In genomic region chr10:110837418-110838120, GRCh38 we compare ENCODE assay signal across 14 cellular contexts. TPM values are rescaled to one million over a fixed set of nuclear protein-coding genes. Genes with fewer than 3 reads are reported as not detected.
A peak's percentile ranks its signal among the peaks of the same experiment; 100 is the strongest.
DNase-seq lines count a peak whose midpoint lies in the region; ATAC-seq, FAIRE-seq and TF ChIP-seq lines count a peak whose summit lies in the region.
"Had no signal": no experiment of that assay in that cellular context is flagged by ENCODE, and none has a peak within 500 bp of the region (broad histone marks: within the 10 kb centered on the region; RNA-seq: fewer than 3 reads in every experiment).

No MANE protein-coding gene starts in this region.

- H3K4me3 ChIP-seq in OCI-LY1 (ENCODE audit: low read depth, low read length, poor library complexity, severe bottlenecking) (no peak overlapping the region), mucosa of rectum (ENCODE audit: low read length in 2 of 2) (no peak overlapping the region), smooth muscle cell (no peak overlapping the region)
- H3K4me3 ChIP-seq: SK-N-MC had no signal

- H3K4me1 ChIP-seq in OCI-LY1 (ENCODE audit: insufficient read depth, low read length, severe bottlenecking) (peaks cover 83% of the 10 kb centered on the region), mucosa of rectum (ENCODE audit: control insufficient read depth in 2 of 2, insufficient read depth in 2 of 2, low read length in 2 of 2) (peaks cover 54 to 75% of the 10 kb centered on the region in 2 donors), smooth muscle cell (ENCODE audit: low read depth) (peaks cover 5% of the 10 kb centered on the region)

- no peak overlapping the region for H3K4me3 Mint-ChIP-seq in HFFc6
- H3K4me3 Mint-ChIP-seq: activated T-cell treated with anti-CD3 and anti-CD28 coated beads, Interleukin-2, amount 50 U/mL, for 4 hours had no signal

- no peak for TF ChIP-seq CTCF in OCI-LY1 (IDR thresholded peaks at IDR 0.05; ENCODE audit: low read length)
- TF ChIP-seq CTCF in smooth muscle cell (IDR thresholded peaks at IDR 0.05; ENCODE audit: borderline replicate concordance, insufficient read depth, poor library complexity, severe bottlenecking): no peak
- no peak for TF ChIP-seq CTCF in HFFc6 (IDR thresholded peaks at IDR 0.05)

- H2AFZ ChIP-seq in OCI-LY1 (ENCODE audit: low read length) (no peak overlapping the region), smooth muscle cell (ENCODE audit: low read depth) (no peak overlapping the region)

- H3K79me2 ChIP-seq in OCI-LY1 (ENCODE audit: insufficient read depth, low read length) (no peaks in the 10 kb centered on the region), smooth muscle cell (ENCODE audit: low read depth) (no peaks in the 10 kb centered on the region)

- WGBS in smooth muscle cell (ENCODE audit: low lambda C conversion rate): 88% methylated on average over 2 of the region's 2 CpGs

- H3K4me2 ChIP-seq in OCI-LY1 (ENCODE audit: low read length) (no peak overlapping the region), smooth muscle cell (peak overlapping the region; percentile 8)

- no peaks in the 10 kb centered on the region for H3K36me3 Mint-ChIP-seq in HFFc6 (ENCODE audit: low read depth)

- H3K27me3 ChIP-seq in OCI-LY1 (ENCODE audit: insufficient read depth, low read length): no peaks in the 10 kb centered on the region
- no peaks in the 10 kb centered on the region for H3K27me3 ChIP-seq in mucosa of rectum (ENCODE audit: control insufficient read depth in 2 of 2, insufficient read depth in 2 of 2, low read length in 2 of 2)
- no peaks in the 10 kb centered on the region for H3K27me3 ChIP-seq in smooth muscle cell (ENCODE audit: low read depth)

- no peaks in the 10 kb centered on the region for H3F3A ChIP-seq in OCI-LY1 (ENCODE audit: insufficient read depth, low read length)
- peaks cover 3% of the 10 kb centered on the region for H3F3A ChIP-seq in smooth muscle cell (ENCODE audit: low read depth)

- no peaks in the 10 kb centered on the region for H4K20me1 ChIP-seq in OCI-LY1 (ENCODE audit: insufficient read depth, low read length)
- H4K20me1 ChIP-seq in smooth muscle cell (ENCODE audit: low read depth): no peaks in the 10 kb centered on the region

- H3K36me3 ChIP-seq in OCI-LY1 (ENCODE audit: insufficient read depth, low read length) (no peaks in the 10 kb centered on the region), mucosa of rectum (ENCODE audit: control insufficient read depth in 2 of 2, insufficient read depth in 2 of 2, low read length in 2 of 2) (no peaks in the 10 kb centered on the region), smooth muscle cell (ENCODE audit: low read depth) (no peaks in the 10 kb centered on the region)

- H3K27ac ChIP-seq in OCI-LY1 (ENCODE audit: low read depth, low read length, poor library complexity, severe bottlenecking) (peak overlapping the region; percentile 79), mucosa of rectum (ENCODE audit: low read depth in 2 of 2, low read length in 2 of 2) (peak overlapping the region; percentile 81), smooth muscle cell (ENCODE audit: low read depth) (no peak overlapping the region)
- H3K27ac ChIP-seq: SK-N-MC had no signal

- DNase-seq in smooth muscle cell (lab: John Stamatoyannopoulos, UW; ENCODE audit: unreplicated experiment) (no peak), NCI-H2227 treated with DMSO at 0.1 percent for 48 hours (lab: John Stamatoyannopoulos, UW) (no peak), HFFc6 (no peak)
- DNase-seq: activated T-cell treated with anti-CD3 and anti-CD28 coated beads, Interleukin-2, amount 50 U/mL, for 4 hours; NCI-H1417; NCI-H774 had no signal

- no peak overlapping the region for H3K9ac ChIP-seq in OCI-LY1 (ENCODE audit: low read length)
- peak overlapping the region; percentile 48 to 58 for H3K9ac ChIP-seq in mucosa of rectum (ENCODE audit: low read depth in 1 of 2, low read length in 2 of 2)
- H3K9ac ChIP-seq in smooth muscle cell (ENCODE audit: low read depth): no peak overlapping the region

- no peaks in the 10 kb centered on the region for H3K9me3 Mint-ChIP-seq in HFFc6
- H3K9me3 Mint-ChIP-seq: activated T-cell treated with anti-CD3 and anti-CD28 coated beads, Interleukin-2, amount 50 U/mL, for 4 hours had no signal

- H3K4me1 Mint-ChIP-seq in HFFc6 (ENCODE audit: low read depth): no peaks in the 10 kb centered on the region

- peaks cover 19% of the 10 kb centered on the region for H3K27me3 Mint-ChIP-seq in HFFc6 (ENCODE audit: insufficient read depth)

- ATAC-seq in GM18498 (IDR thresholded peaks at IDR 0.05; ENCODE audit: unreplicated experiment) (no peak), GM18867 (IDR thresholded peaks at IDR 0.05; ENCODE audit: unreplicated experiment) (no peak)
- ATAC-seq: activated T-cell treated with anti-CD3 and anti-CD28 coated beads, Interleukin-2, amount 50 U/mL, for 4 hours had no signal

- no peaks in the 10 kb centered on the region for H3K9me2 ChIP-seq in OCI-LY1 (ENCODE audit: low read depth, low read length)

- peak; percentile 59 for FAIRE-seq in endometrium (lab: Jason Lieb, UNC)
- FAIRE-seq: astrocyte, GM18507 had no signal

- no peak overlapping the region for H3K27ac Mint-ChIP-seq in HFFc6

- H3K9me3 ChIP-seq in OCI-LY1 (ENCODE audit: low read length): no peaks in the 10 kb centered on the region
- no peaks in the 10 kb centered on the region for H3K9me3 ChIP-seq in mucosa of rectum (ENCODE audit: control insufficient read depth in 2 of 2, low read length in 2 of 2)
- no peaks in the 10 kb centered on the region for H3K9me3 ChIP-seq in smooth muscle cell (replicated peaks; ENCODE audit: low read depth)

RNA-seq across cellular contexts. Expression of gene PDCD4, which starts 34.2 kb away (rescaled TPM):
- 67.0 and 73.5 TPM in 2 replicates for total RNA-seq in smooth muscle cell
- polyA plus RNA-seq in smooth muscle cell: 124 and 141 TPM in 2 replicates
- total RNA-seq in HFFc6 (2021; fragmentation: NEBNext Ultra II Directional; extraction: Animal tissue kit (Norgen Biotek cat#: 25700)): 10 to 100 TPM; 56.0 to 85.6 (median 72.8) TPM

Comparison
In these comparisons a context has a peak if more than half of its experiments do, and no peak if none do; other contexts are left out.
1. H3K9ac ChIP-seq: peak in mucosa of rectum (2 of 2); none in OCI-LY1 (single experiment) and smooth muscle cell (single experiment).